ENCODE assay signal across 18 cellular contexts in the genomic region with DNA sequence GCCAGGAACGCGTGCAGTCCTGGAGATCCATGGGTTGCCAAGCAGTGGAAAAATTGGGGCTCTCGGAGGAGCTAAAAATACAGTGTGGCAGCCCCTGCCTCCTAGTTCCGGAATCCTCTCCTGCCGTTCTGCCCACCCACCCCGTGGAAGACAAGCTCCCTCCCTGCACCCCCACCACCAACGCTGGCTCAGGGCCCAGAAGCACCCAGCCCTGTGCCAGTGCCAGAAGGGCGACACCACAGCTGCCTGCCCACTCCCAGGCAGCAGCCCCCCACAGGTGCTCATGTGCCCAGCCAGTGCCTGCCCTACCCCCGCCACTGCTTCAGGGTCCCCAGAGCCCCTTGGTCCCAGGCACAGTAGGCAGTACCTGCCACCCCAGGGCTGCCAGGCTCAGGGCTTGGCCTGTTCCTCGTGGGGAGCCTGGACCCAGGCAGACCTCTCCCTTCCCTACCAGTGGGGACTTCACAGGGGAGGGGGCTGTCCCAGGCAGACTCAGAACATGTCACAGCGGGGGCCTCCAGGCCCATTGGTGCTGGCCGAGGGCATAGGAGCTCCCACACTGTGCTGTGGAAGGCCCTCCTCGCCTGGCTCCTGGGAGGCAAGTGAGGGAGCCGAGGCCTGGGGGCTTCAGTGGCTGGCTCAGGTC. TPM values are rescaled to one million over a fixed set of nuclear protein-coding genes. Genes with fewer than 3 reads are reported as not detected.
DNase-seq lines count a peak whose midpoint lies in the region; ATAC-seq, FAIRE-seq and TF ChIP-seq lines count a peak whose summit lies in the region.
"Had no signal": no experiment of that assay in that cellular context is flagged by ENCODE, and none has a peak within 500 bp of the region (broad histone marks: within the 10 kb centered on the region; RNA-seq: fewer than 3 reads in every experiment).

No MANE protein-coding gene starts in this region.

- no peak for ATAC-seq in activated T-cell treated with anti-CD3 and anti-CD28 coated beads, Interleukin-2, amount 50 U/mL, for 4 hours
- ATAC-seq: activated T-helper 17 cell treated with anti-CD3 and anti-CD28 coated beads, Interleukin-2, amount 50 U/mL, for 72 hours; foreskin keratinocyte had no signal

- H2BK5ac ChIP-seq in H1 (ENCODE audit: low read depth, low read length), result peak overlapping the region; percentile 66

- no peak for TF ChIP-seq POLR2A in H1 (IDR thresholded peaks at IDR 0.05; ENCODE audit: control extremely low read depth in 1 of 2, low read depth in 2 of 2, low read length in 2 of 2)
- TF ChIP-seq POLR2A in stomach (IDR thresholded peaks at IDR 0.05), result no peak

- WGBS in H1 (ENCODE audit: extremely low coverage in 1 of 2, insufficient coverage in 1 of 2, insufficient read length in 1 of 2, insufficient replicate concordance in 2 of 2, low coverage in 1 of 2, low lambda C conversion rate in 2 of 2, missing lambda C conversion rate in 1 of 2), 2 experiments, result 82% methylated on average over 11 of the region's 14 CpGs; no CpG with 5 or more reads in 1 of the 2 experiments
- 40 to 73% (median 66%) methylated on average over 4 to 14 of the region's 14 CpGs for WGBS in stomach, 5 donors

- no peak overlapping the region for H2BK20ac ChIP-seq in H1 (ENCODE audit: low read length)

- peaks cover 0 to 11% of the 10 kb centered on the region in 2 experiments; a peak in 2 of 4 replicates for H3K79me2 ChIP-seq in H1 (ENCODE audit: control insufficient read depth in 1 of 2, insufficient read depth in 2 of 2, low read length in 2 of 2)

- H3K36me3 Mint-ChIP-seq in activated T-cell treated with anti-CD3 and anti-CD28 coated beads, Interleukin-2, amount 50 U/mL, for 4 hours (ENCODE audit: insufficient read depth), result no peaks in the 10 kb centered on the region

- no peak for TF ChIP-seq EP300 in H1 (IDR thresholded peaks at IDR 0.05; ENCODE audit: borderline replicate concordance in 1 of 2, low read depth in 2 of 2, low read length in 2 of 2)
- no peak for TF ChIP-seq EP300 in stomach (IDR thresholded peaks at IDR 0.05)

- peaks cover 32% of the 10 kb centered on the region for H3K4me1 Mint-ChIP-seq in activated T-cell treated with anti-CD3 and anti-CD28 coated beads, Interleukin-2, amount 50 U/mL, for 4 hours (ENCODE audit: low read depth)

- no peak overlapping the region for H3K9ac ChIP-seq in H1 (replicated peaks in 1 of 4; ENCODE audit: extremely low read depth in 1 of 4, low read depth in 3 of 4, low read length in 3 of 4)
- H3K9ac ChIP-seq: parathyroid adenoma had no signal

- no peak overlapping the region for H3K4ac ChIP-seq in H1 (replicated peaks; ENCODE audit: insufficient read length, low read depth, low read length)

- H3K36me3 ChIP-seq in H1 (ENCODE audit: control insufficient read depth in 2 of 4, insufficient read depth in 4 of 4, low read length in 3 of 4) (peaks cover 0 to 5% (median 2%) of the 10 kb centered on the region in 4 experiments; a peak in 2 of 8 replicates), stomach (peaks cover 3 to 34% (median 26%) of the 10 kb centered on the region in 4 donors)

- no peak overlapping the region for H2BK12ac ChIP-seq in H1 (ENCODE audit: low read depth, low read length)

- POLR2A ChIA-PET in H1 (lab: Charles Lee; ENCODE audit: partially characterized antibody), result interaction anchor here (1.3 to 6.6 kb wide), 2 partner anchors 16 to 31 kb away, joined by 4 to 71 read pairs; no protein-coding TSS in a partner anchor

- peak overlapping the region; percentile 28; the same call in 1 of the 2 replicates for H4K8ac ChIP-seq in H1 (ENCODE audit: extremely low read depth, insufficient read depth, low read length)

- H3K79me1 ChIP-seq in H1 (ENCODE audit: low read depth, low read length), result peaks cover 5% of the 10 kb centered on the region; the same call in 1 of the 2 replicates

- H3K23ac ChIP-seq in H1 (ENCODE audit: insufficient read length), result no peak overlapping the region

- H3K27me3 ChIP-seq in H1 (replicated peaks in 1 of 4; ENCODE audit: control insufficient read depth in 3 of 4, extremely low read depth in 1 of 4, insufficient read depth in 3 of 4, low read length in 3 of 4), result no peaks in the 10 kb centered on the region; a peak in 1 of 7 replicates
- H3K27me3 ChIP-seq in stomach, result no peaks in the 10 kb centered on the region
- H3K27me3 ChIP-seq: foreskin keratinocyte had no signal

- peak overlapping the region; percentile 75; the same call in 1 of the 2 replicates for H2AK5ac ChIP-seq in H1 (ENCODE audit: low read depth, low read length)

- H3K27ac ChIP-seq in H1 (ENCODE audit: low read depth, low read length) (no peak overlapping the region), stomach (peak overlapping the region in 4 of 5 donors; percentile 6 to 78 (median 58))
- H3K27ac ChIP-seq: 22Rv1, foreskin keratinocyte, parathyroid adenoma had no signal

- H3K4me3 Mint-ChIP-seq in activated T-cell treated with anti-CD3 and anti-CD28 coated beads, Interleukin-2, amount 50 U/mL, for 4 hours, result no peak overlapping the region
- H3K4me3 Mint-ChIP-seq: mesothelial cell of epicardium had no signal

- no peak overlapping the region for H4K91ac ChIP-seq in H1 (replicated peaks; ENCODE audit: insufficient read length, low read length)

- intact Hi-C loops in stomach (cut with DNase I; ENCODE audit: low total_unique reads), result no loop called here

- TF ChIP-seq CTCF in H1 (IDR thresholded peaks at IDR 0.05; ENCODE audit: control extremely low read depth in 1 of 3, insufficient read depth in 1 of 3, low read depth in 1 of 3, low read length in 3 of 3), result no peak
- TF ChIP-seq CTCF in stomach (IDR thresholded peaks at IDR 0.05), result no peak

- no peak overlapping the region for H2BK15ac ChIP-seq in H1 (ENCODE audit: low read length)

- no peaks in the 10 kb centered on the region for H3K9me3 Mint-ChIP-seq in activated T-cell treated with anti-CD3 and anti-CD28 coated beads, Interleukin-2, amount 50 U/mL, for 4 hours
- H3K9me3 Mint-ChIP-seq: activated T-helper 17 cell treated with anti-CD3 and anti-CD28 coated beads, Interleukin-2, amount 50 U/mL, for 72 hours; CD8-positive, alpha-beta memory T cell; mesothelial cell of epicardium had no signal

- no peak for TF ChIP-seq RAD21 in H1 (IDR thresholded peaks at IDR 0.05 in 1 of 2, conservative IDR thresholded peaks at IDR 0.05 in 1 of 2; ENCODE audit: low read depth in 2 of 2, low read length in 2 of 2)

- no peaks in the 10 kb centered on the region for H3K27me3 Mint-ChIP-seq in activated T-cell treated with anti-CD3 and anti-CD28 coated beads, Interleukin-2, amount 50 U/mL, for 4 hours (ENCODE audit: low read depth)
- H3K27me3 Mint-ChIP-seq: activated T-helper 17 cell treated with anti-CD3 and anti-CD28 coated beads, Interleukin-2, amount 50 U/mL, for 72 hours; CD8-positive, alpha-beta memory T cell had no signal

- CTCF ChIA-PET in H1 (lab: Charles Lee; ENCODE audit: partially characterized antibody), result interaction anchor here (0.5 to 9.1 kb wide), 9 partner anchors 9 to 335 kb away, joined by 3 to 70 read pairs (median 4); no protein-coding TSS in a partner anchor

- FAIRE-seq in H1 (lab: Jason Lieb, UNC), result no peak

- H3K4me3 ChIP-seq in H1 (ENCODE audit: extremely low read depth in 1 of 4, insufficient read depth in 2 of 4, low read depth in 3 of 4, low read length in 4 of 4), result no peak overlapping the region
- H3K4me3 ChIP-seq in stomach, result no peak overlapping the region

- peaks cover 3 to 48% of the 10 kb centered on the region in 2 experiments for H4K20me1 ChIP-seq in H1 (replicated peaks in 1 of 2; ENCODE audit: control insufficient read depth in 1 of 2, insufficient read depth in 2 of 2, low read length in 2 of 2)

- no peak overlapping the region for H3K14ac ChIP-seq in H1 (ENCODE audit: insufficient read length)

- H3K23me2 ChIP-seq in H1 (ENCODE audit: low read depth, low read length), result no peaks in the 10 kb centered on the region; the same call in 1 of the 2 replicates

- H2BK120ac ChIP-seq in H1 (replicated peaks; ENCODE audit: low read depth, low read length), result no peak overlapping the region

- peaks cover 0 to 31% (median 20%) of the 10 kb centered on the region in 4 experiments; a peak in 5 of 7 replicates for H3K4me1 ChIP-seq in H1 (replicated peaks in 1 of 4; ENCODE audit: control insufficient read depth in 3 of 4, insufficient read depth in 4 of 4, low read length in 3 of 4)
- peaks cover 71 to 97% (median 87%) of the 10 kb centered on the region in 4 donors for H3K4me1 ChIP-seq in stomach
- H3K4me1 ChIP-seq: parathyroid adenoma had no signal

- no peak overlapping the region; the same call in 1 of the 2 replicates for H3K18ac ChIP-seq in H1 (ENCODE audit: extremely low read depth, low read length)

- H2AFZ ChIP-seq in H1 (ENCODE audit: low read length), result no peak overlapping the region
- H2AFZ ChIP-seq: parathyroid adenoma had no signal

- DNase-seq in NCI-H2081 (lab: John Stamatoyannopoulos, UW) (peak; percentile 15 to 40), NCI-H2081 treated with DMSO at 0.1 percent for 48 hours (lab: John Stamatoyannopoulos, UW) (no peak), NCI-H1092 (lab: John Stamatoyannopoulos, UW) (peak; percentile 59), H1 (ENCODE audit: low read depth in 1 of 2, low spot score in 2 of 2) (no peak), stomach (no peak), NOMO-1 treated with dmso at 0.1 percent for 144 hours (lab: John Stamatoyannopoulos, UW; ENCODE audit: unreplicated experiment) (no peak)
- DNase-seq in activated T-cell treated with anti-CD3 and anti-CD28 coated beads, Interleukin-2, amount 50 U/mL, for 4 hours, result no peak
- no peak for DNase-seq in central memory CD4-positive, alpha-beta T cell
- DNase-seq: activated CD4-positive, alpha-beta T cell treated with anti-CD3 and anti-CD28 coated beads for 48 hours; CD8-positive, alpha-beta memory T cell; foreskin keratinocyte; NCI-H2029 treated with DMSO at 0.1 percent for 48 hours; NCI-H82; stimulated activated CD4-positive, alpha-beta T cell treated with anti-CD3 and anti-CD28 coated beads, Interleukin-15, amount 100 ng/mL, for 24 hours had no signal

- H3K9me3 ChIP-seq in H1 (ENCODE audit: insufficient read depth in 2 of 2, low read depth in 1 of 2, low read length in 1 of 2), result no peaks in the 10 kb centered on the region
- no peaks in the 10 kb centered on the region for H3K9me3 ChIP-seq in stomach

- no peak overlapping the region for H3K4me2 ChIP-seq in H1 (ENCODE audit: insufficient read depth in 1 of 2, low read depth in 2 of 2, low read length in 2 of 2)

- H3K56ac ChIP-seq in H1 (replicated peaks; ENCODE audit: insufficient read length, low read depth, low read length), result no peak overlapping the region

- no peak overlapping the region for H4K5ac ChIP-seq in H1 (ENCODE audit: insufficient read length, low read depth, low read length)

RNA-seq across cellular contexts. Expression of gene INF2, which starts 7.4 kb away (rescaled TPM):
- total RNA-seq in H1 (2021; fragmentation: NEBNext Ultra II Directional; extraction: Animal tissue kit (Norgen Biotek cat#: 25700)), result 54.0 and 59.5 TPM in 2 replicates
- polyA plus RNA-seq in H1 (2011; rRNA removed) (29.1 and 42.3 TPM in 2 replicates), stomach (100 to 1,000 TPM in 1 of 3 donors, 10 to 100 TPM in 2; 74.7 to 113 (median 90.3) TPM)
- polyA plus RNA-seq in H1 (2011; cell fraction: cytosol; rRNA removed), result 28.5 TPM
- 143 TPM for polyA plus RNA-seq in H1 (2011; cell fraction: nucleus; rRNA removed)
- 27.3 to 49.9 TPM (median 47.0 TPM) in 4 replicates for polyA plus RNA-seq in H1 (2012, experiment 1 of 2)
- polyA plus RNA-seq in H1 (2012, experiment 2 of 2), result 33.6 TPM
- polyA plus RNA-seq in H1 (2013, experiment 1 of 2), result 36.0 TPM
- 32.6 TPM for polyA plus RNA-seq in H1 (2013, experiment 2 of 2)
- polyA minus RNA-seq in H1 (2011; rRNA and poly(A)+ RNA removed), result 12.8 and 15.1 TPM in 2 replicates
- polyA minus RNA-seq in H1 (2011; cell fraction: cytosol; rRNA and poly(A)+ RNA removed), result 22.1 TPM
- polyA minus RNA-seq in H1 (2011; cell fraction: nucleus; rRNA and poly(A)+ RNA removed), result 27.8 TPM
- 100 to 1,000 TPM in 4 of 5 donors, 10 to 100 TPM in 1; 45.9 to 385 (median 184) TPM for total RNA-seq in stomach
- total RNA-seq in activated T-cell treated with anti-CD3 and anti-CD28 coated beads, Interleukin-2, amount 50 U/mL, for 4 hours, result 10 to 100 TPM; 51.8 to 54.9 (median 54.5) TPM

RNA-seq across cellular contexts. Expression of gene ADSS1, which starts 27.2 kb away (rescaled TPM):
- 7.9 and 8.9 TPM in 2 replicates for total RNA-seq in H1 (2021; fragmentation: NEBNext Ultra II Directional; extraction: Animal tissue kit (Norgen Biotek cat#: 25700))
- 7.1 and 9.4 TPM in 2 replicates for polyA plus RNA-seq in H1 (2011; rRNA removed)
- 12.8 TPM for polyA plus RNA-seq in H1 (2011; cell fraction: cytosol; rRNA removed)
- 43.4 TPM for polyA plus RNA-seq in H1 (2011; cell fraction: nucleus; rRNA removed)
- 8.2 to 15.0 TPM (median 11.8 TPM) in 4 replicates for polyA plus RNA-seq in H1 (2012, experiment 1 of 2)
- 9.8 TPM for polyA plus RNA-seq in H1 (2012, experiment 2 of 2)
- polyA plus RNA-seq in H1 (2013, experiment 1 of 2), result 6.2 TPM
- polyA plus RNA-seq in H1 (2013, experiment 2 of 2), result 5.8 TPM
- 3.2 and 7.1 TPM in 2 replicates for polyA minus RNA-seq in H1 (2011; rRNA and poly(A)+ RNA removed)
- polyA minus RNA-seq in H1 (2011; cell fraction: cytosol; rRNA and poly(A)+ RNA removed), result 2.6 TPM
- 11.0 TPM for polyA minus RNA-seq in H1 (2011; cell fraction: nucleus; rRNA and poly(A)+ RNA removed)
- total RNA-seq in stomach, result 10 to 100 TPM in 1 of 5 donors, 1 to 10 TPM in 3, not detected in 1; 7.0 to 59.4 (median 7.6) TPM
- polyA plus RNA-seq in stomach, result 10 to 100 TPM; 12.3 to 16.7 (median 14.5) TPM
- 1 to 10 TPM in 1 of 3 donors, under 1 TPM in 2; 0.66 to 1.2 (median 0.69) TPM for total RNA-seq in activated T-cell treated with anti-CD3 and anti-CD28 coated beads, Interleukin-2, amount 50 U/mL, for 4 hours

RNA-seq across cellular contexts. Expression of gene SIVA1, which starts 56.2 kb away (rescaled TPM):
- 123 and 135 TPM in 2 replicates for total RNA-seq in H1 (2021; fragmentation: NEBNext Ultra II Directional; extraction: Animal tissue kit (Norgen Biotek cat#: 25700))
- polyA plus RNA-seq in H1 (2011; rRNA removed) (517 and 589 TPM in 2 replicates), stomach (100 to 1,000 TPM; 200 to 247 (median 213) TPM)
- 330 TPM for polyA plus RNA-seq in H1 (2011; cell fraction: cytosol; rRNA removed)
- polyA plus RNA-seq in H1 (2011; cell fraction: nucleus; rRNA removed), result 307 TPM
- polyA plus RNA-seq in H1 (2012, experiment 1 of 2), result 85.5 to 181 TPM (median 172 TPM) in 4 replicates
- 271 TPM for polyA plus RNA-seq in H1 (2012, experiment 2 of 2)
- 207 TPM for polyA plus RNA-seq in H1 (2013, experiment 1 of 2)
- 187 TPM for polyA plus RNA-seq in H1 (2013, experiment 2 of 2)
- 23.9 and 34.6 TPM in 2 replicates for polyA minus RNA-seq in H1 (2011; rRNA and poly(A)+ RNA removed)
- polyA minus RNA-seq in H1 (2011; cell fraction: cytosol; rRNA and poly(A)+ RNA removed), result 70.6 TPM
- polyA minus RNA-seq in H1 (2011; cell fraction: nucleus; rRNA and poly(A)+ RNA removed), result 52.2 TPM
- 100 to 1,000 TPM in 4 of 5 donors, 10 to 100 TPM in 1; 73.3 to 366 (median 252) TPM for total RNA-seq in stomach
- total RNA-seq in activated T-cell treated with anti-CD3 and anti-CD28 coated beads, Interleukin-2, amount 50 U/mL, for 4 hours, result 100 to 1,000 TPM; 135 to 157 (median 149) TPM

Comparison
In these comparisons a context has a peak if more than half of its experiments do, and no peak if none do; other contexts are left out.
1. DNase-seq: peak in NCI-H2081 (2 of 2) and NCI-H1092 (single experiment); none in NCI-H2081 treated with DMSO at 0.1 percent for 48 hours (single experiment), H1 (0 of 2), stomach (single experiment), activated T-cell treated with anti-CD3 and anti-CD28 coated beads, Interleukin-2, amount 50 U/mL, for 4 hours (single experiment), NOMO-1 treated with dmso at 0.1 percent for 144 hours (single experiment) and central memory CD4-positive, alpha-beta T cell (single experiment).